Comparison of ENCODE assay signal across 12 cellular contexts in genomic region chr3:186915808-186916796, GRCh38. TPM values are rescaled to one million over a fixed set of nuclear protein-coding genes. Genes with fewer than 3 reads are reported as not detected.
DNase-seq lines count a peak whose midpoint lies in the region; ATAC-seq and TF ChIP-seq lines count a peak whose summit lies in the region.
"Had no signal": no experiment of that assay in that cellular context is flagged by ENCODE, and none has a peak within 500 bp of the region (broad histone marks: within the 10 kb centered on the region; RNA-seq: fewer than 3 reads in every experiment).

No MANE protein-coding gene starts in this region.

- intact Hi-C loops in adrenal gland (cut with DNase I), result no loop called here

- no peaks in the 10 kb centered on the region for H3K36me3 ChIP-seq in adrenal gland (replicated peaks in 1 of 2)
- H3K36me3 ChIP-seq: HAP-1, left lung, pancreas had no signal

- peaks cover 16% of the 10 kb centered on the region for H3K36me3 Mint-ChIP-seq in activated naive CD4-positive, alpha-beta T cell treated with anti-CD3 and anti-CD28 coated beads, Interleukin-2, amount 50 U/mL, for 24 hours

- H3K9me3 ChIP-seq in adrenal gland (replicated peaks in 1 of 3), result no peaks in the 10 kb centered on the region
- H3K9me3 ChIP-seq: HAP-1, left lung, pancreas had no signal

- TF ChIP-seq CTCF in foreskin keratinocyte (conservative IDR thresholded peaks at IDR 0.05), result no peak
- TF ChIP-seq CTCF in adrenal gland (IDR thresholded peaks at IDR 0.05), result no peak

- H3K4me3 ChIP-seq in adrenal gland, result no peak overlapping the region
- H3K4me3 ChIP-seq: HAP-1, left lung, pancreas had no signal

- DNase-seq in activated naive CD4-positive, alpha-beta T cell treated with anti-CD3 and anti-CD28 coated beads, Interleukin-2, amount 50 U/mL, for 16 hours, result no peak
- peak; percentile 73 for DNase-seq in SKM-1 treated with dmso at 0.1 percent for 144 hours (lab: John Stamatoyannopoulos, UW; ENCODE audit: unreplicated experiment)
- peak; percentile 42 to 65 for DNase-seq in foreskin keratinocyte
- no peak for DNase-seq in stimulated activated naive CD8-positive, alpha-beta T cell treated with anti-CD3 and anti-CD28 coated beads, Interleukin-15, amount 100 ng/mL, for 72 hours
- no peak for DNase-seq in NCI-H2227 treated with DMSO at 0.1 percent for 48 hours (lab: John Stamatoyannopoulos, UW)
- DNase-seq in D341Med (ENCODE audit: low spot score), result no peak
- DNase-seq in adrenal gland, result no peak
- DNase-seq: left lung, NCI-H510A, pancreas had no signal

- H3K4me1 ChIP-seq in foreskin keratinocyte, result no peaks in the 10 kb centered on the region
- no peaks in the 10 kb centered on the region for H3K4me1 ChIP-seq in adrenal gland (replicated peaks in 1 of 2)
- H3K4me1 ChIP-seq: pancreas had no signal

- no peak for TF ChIP-seq POLR2A in adrenal gland (IDR thresholded peaks at IDR 0.05)

- H3K27ac ChIP-seq in foreskin keratinocyte (no peak overlapping the region), adrenal gland (no peak overlapping the region)
- H3K27ac ChIP-seq: pancreas had no signal

- peak; percentile 83 for ATAC-seq in foreskin keratinocyte
- peak; percentile 66 for ATAC-seq in stimulated activated naive CD8-positive, alpha-beta T cell treated with anti-CD3 and anti-CD28 coated beads, Interleukin-15, amount 100 ng/mL, for 72 hours
- ATAC-seq: left lung had no signal

- H3K27me3 ChIP-seq in foreskin keratinocyte (no peaks in the 10 kb centered on the region), adrenal gland (no peaks in the 10 kb centered on the region)
- H3K27me3 ChIP-seq: left lung, pancreas had no signal

- peak overlapping the region; percentile 36 for H3K4me3 Mint-ChIP-seq in activated naive CD4-positive, alpha-beta T cell treated with anti-CD3 and anti-CD28 coated beads, Interleukin-2, amount 50 U/mL, for 24 hours
- peak overlapping the region; percentile 44 to 68 for H3K4me3 Mint-ChIP-seq in stimulated activated naive CD8-positive, alpha-beta T cell treated with anti-CD3 and anti-CD28 coated beads, Interleukin-15, amount 100 ng/mL, for 72 hours

- peak overlapping the region; percentile 87 for H3K27ac Mint-ChIP-seq in activated naive CD4-positive, alpha-beta T cell treated with anti-CD3 and anti-CD28 coated beads, Interleukin-2, amount 50 U/mL, for 24 hours
- peak overlapping the region in 1 of 2 donors; percentile 89 for H3K27ac Mint-ChIP-seq in stimulated activated naive CD8-positive, alpha-beta T cell treated with anti-CD3 and anti-CD28 coated beads, Interleukin-15, amount 100 ng/mL, for 72 hours

- H3K9me3 Mint-ChIP-seq in activated naive CD4-positive, alpha-beta T cell treated with anti-CD3 and anti-CD28 coated beads, Interleukin-2, amount 50 U/mL, for 24 hours, result peaks cover 24% of the 10 kb centered on the region
- H3K9me3 Mint-ChIP-seq in stimulated activated naive CD8-positive, alpha-beta T cell treated with anti-CD3 and anti-CD28 coated beads, Interleukin-15, amount 100 ng/mL, for 72 hours, result no peaks in the 10 kb centered on the region

- H3K4me1 Mint-ChIP-seq in activated naive CD4-positive, alpha-beta T cell treated with anti-CD3 and anti-CD28 coated beads, Interleukin-2, amount 50 U/mL, for 24 hours, result peaks cover 52% of the 10 kb centered on the region
- peaks cover 55% of the 10 kb centered on the region for H3K4me1 Mint-ChIP-seq in stimulated activated naive CD8-positive, alpha-beta T cell treated with anti-CD3 and anti-CD28 coated beads, Interleukin-15, amount 100 ng/mL, for 72 hours

- H3K27me3 Mint-ChIP-seq in activated naive CD4-positive, alpha-beta T cell treated with anti-CD3 and anti-CD28 coated beads, Interleukin-2, amount 50 U/mL, for 24 hours, result no peaks in the 10 kb centered on the region
- H3K27me3 Mint-ChIP-seq in stimulated activated naive CD8-positive, alpha-beta T cell treated with anti-CD3 and anti-CD28 coated beads, Interleukin-15, amount 100 ng/mL, for 72 hours, result no peaks in the 10 kb centered on the region

- 45 to 57% (median 52%) methylated on average over 11 of the region's 11 CpGs for WGBS in adrenal gland, 4 donors

RNA-seq across cellular contexts. Expression of gene ST6GAL1, which starts 14.2 kb away (rescaled TPM):
- 8.4 and 10.4 TPM in 2 replicates for total RNA-seq in foreskin keratinocyte
- polyA plus RNA-seq in foreskin keratinocyte, result 4.4 and 5.3 TPM in 2 replicates
- 10 to 100 TPM; 28.4 to 95.0 (median 60.6) TPM for total RNA-seq in adrenal gland
- 10 to 100 TPM in 2 of 3 donors, 1 to 10 TPM in 1; 7.2 to 30.9 (median 10.6) TPM for polyA plus RNA-seq in adrenal gland

Comparison
In these comparisons a context has a peak if more than half of its experiments do, and no peak if none do; other contexts are left out.
1. DNase-seq: peak in SKM-1 treated with dmso at 0.1 percent for 144 hours (single experiment) and foreskin keratinocyte (2 of 2); none in activated naive CD4-positive, alpha-beta T cell treated with anti-CD3 and anti-CD28 coated beads, Interleukin-2, amount 50 U/mL, for 16 hours (single experiment), stimulated activated naive CD8-positive, alpha-beta T cell treated with anti-CD3 and anti-CD28 coated beads, Interleukin-15, amount 100 ng/mL, for 72 hours (0 of 2), NCI-H2227 treated with DMSO at 0.1 percent for 48 hours (single experiment), D341Med (single experiment) and adrenal gland (0 of 7).